16 cellular contexts compared by ENCODE assay signal in the genomic region with DNA sequence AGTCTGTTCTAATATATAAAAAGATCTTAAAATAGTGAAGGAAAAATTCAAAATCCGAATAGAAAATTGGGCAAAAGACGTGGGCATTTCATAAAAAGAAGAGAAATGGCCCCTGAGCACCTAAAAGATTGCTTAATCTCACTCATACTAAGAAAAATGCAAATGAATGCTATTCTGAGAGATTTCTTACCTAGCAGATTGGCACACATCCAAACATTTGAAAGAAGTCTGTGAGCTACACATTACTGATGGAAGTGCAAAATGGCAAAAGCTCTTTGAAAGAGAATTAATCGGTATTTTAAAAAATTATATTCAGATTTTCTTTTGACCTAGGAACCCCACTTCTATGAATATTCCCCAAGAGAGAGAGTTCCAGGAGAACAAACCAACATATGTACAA.
A peak's percentile ranks its signal among the peaks of the same experiment; 100 is the strongest.
DNase-seq lines count a peak whose midpoint lies in the region; ATAC-seq and TF ChIP-seq lines count a peak whose summit lies in the region.
"Had no signal": no experiment of that assay in that cellular context is flagged by ENCODE, and none has a peak within 500 bp of the region (broad histone marks: within the 10 kb centered on the region; RNA-seq: fewer than 3 reads in every experiment).

No MANE protein-coding gene starts in this region.

- H3K79me2 ChIP-seq in OCI-LY3 (ENCODE audit: low read length) (no peaks in the 10 kb centered on the region), neural cell (replicated peaks; ENCODE audit: insufficient read depth, low read length) (no peaks in the 10 kb centered on the region)

- H2AFZ ChIP-seq in OCI-LY3 (ENCODE audit: low read depth, low read length) (peak overlapping the region; percentile 25; the same call in 1 of the 2 replicates), neural cell (ENCODE audit: low read depth, low read length) (no peak overlapping the region)

- H3K4me2 ChIP-seq in OCI-LY3 (ENCODE audit: low read length) = peak overlapping the region; percentile 54
- H3K4me2 ChIP-seq in neural cell (ENCODE audit: low read length) = no peak overlapping the region
- H3K4me2 ChIP-seq: BLaER1 treated with 17β-estradiol and CSF1 and Interleukin-3, amounts not matched to agents 10 nM and 100 nM had no signal

- no peaks in the 10 kb centered on the region for H3K9me2 ChIP-seq in neural cell (ENCODE audit: insufficient read depth, low read length)

- H3K9ac ChIP-seq in OCI-LY3 (ENCODE audit: low read length) = peak overlapping the region; percentile 12; the same call in 1 of the 2 replicates
- no peak overlapping the region for H3K9ac ChIP-seq in neural cell (ENCODE audit: low read length)
- H3K9ac ChIP-seq: BLaER1 treated with 17β-estradiol and CSF1 and Interleukin-3, amounts not matched to agents 10 nM and 100 nM had no signal

- H3K4me1 Mint-ChIP-seq in T-cell = no peaks in the 10 kb centered on the region
- H3K4me1 Mint-ChIP-seq: CD4-positive, CD25-positive, alpha-beta regulatory T cell; H9 had no signal

- TF ChIP-seq RAD21 in neural cell (conservative IDR thresholded peaks at IDR 0.05) = no peak

- intact Hi-C loops in heart right ventricle (cut with DNase I) = no loop called here

- H3K27ac Mint-ChIP-seq in T-cell = no peak overlapping the region
- H3K27ac Mint-ChIP-seq: CD4-positive, CD25-positive, alpha-beta regulatory T cell; H9 had no signal

- H3K27me3 ChIP-seq in OCI-LY3 (ENCODE audit: low read depth, low read length) (no peaks in the 10 kb centered on the region), neural cell (ENCODE audit: insufficient read depth, low read depth, low read length) (no peaks in the 10 kb centered on the region), heart right ventricle (no peaks in the 10 kb centered on the region)
- H3K27me3 ChIP-seq: BLaER1 treated with 17β-estradiol and CSF1 and Interleukin-3, amounts not matched to agents 10 nM and 100 nM had no signal

- no peaks in the 10 kb centered on the region for H3K27me3 Mint-ChIP-seq in T-cell

- peaks cover 4% of the 10 kb centered on the region for H3K9me3 ChIP-seq in OCI-LY3 (ENCODE audit: insufficient read depth, low read length)
- no peaks in the 10 kb centered on the region for H3K9me3 ChIP-seq in neural cell (ENCODE audit: low read length)
- no peaks in the 10 kb centered on the region for H3K9me3 ChIP-seq in heart right ventricle

- H3K27ac ChIP-seq in OCI-LY3 (ENCODE audit: low read length) (peak overlapping the region; percentile 63), neural cell (ENCODE audit: low read length) (peak overlapping the region; percentile 30), heart right ventricle (no peak overlapping the region)
- H3K27ac ChIP-seq: BLaER1 treated with 17β-estradiol and CSF1 and Interleukin-3, amounts not matched to agents 10 nM and 100 nM had no signal

- POLR2A ChIA-PET in T-cell (lab: Charles Lee) = no interaction called here

- H3K36me3 ChIP-seq in OCI-LY3 (replicated peaks; ENCODE audit: low read depth, low read length) (peaks cover 4% of the 10 kb centered on the region), neural cell (ENCODE audit: insufficient read depth, low read length) (no peaks in the 10 kb centered on the region), heart right ventricle (no peaks in the 10 kb centered on the region)

- H3K36me3 Mint-ChIP-seq in T-cell = no peaks in the 10 kb centered on the region
- H3K36me3 Mint-ChIP-seq: CD4-positive, CD25-positive, alpha-beta regulatory T cell had no signal

- ATAC-seq in T-cell (replicated peaks in 1 of 4) (no peak), heart right ventricle (no peak)

- CTCF ChIA-PET in T-cell (lab: Charles Lee) = no interaction called here

- H3K4me1 ChIP-seq in OCI-LY3 (ENCODE audit: low read length) (peaks cover 12% of the 10 kb centered on the region), heart right ventricle (no peaks in the 10 kb centered on the region)
- H3K4me1 ChIP-seq: BLaER1 treated with 17β-estradiol and CSF1 and Interleukin-3, amounts not matched to agents 10 nM and 100 nM had no signal

- TF ChIP-seq CTCF in OCI-LY3 (IDR thresholded peaks at IDR 0.05; ENCODE audit: low read depth, low read length) = no peak
- TF ChIP-seq CTCF in neural cell (IDR thresholded peaks at IDR 0.05; ENCODE audit: poor library complexity, severe bottlenecking) = no peak
- no peak for TF ChIP-seq CTCF in heart right ventricle (IDR thresholded peaks at IDR 0.05)

- DNase-seq in NCI-H2171 treated with DMSO at 0.1 percent for 48 hours (lab: John Stamatoyannopoulos, UW) (peak; percentile 4), NCI-H2171 (lab: John Stamatoyannopoulos, UW) (no peak), NAMALWA (ENCODE audit: low spot score) (peak; percentile 19), T-cell (no peak), heart right ventricle (no peak), DMS79 (lab: John Stamatoyannopoulos, UW) (no peak)
- DNase-seq: ACHN; CD4-positive, CD25-positive, alpha-beta regulatory T cell; DMS79 treated with DMSO at 0.1 percent for 48 hours; EL; GDM1; GOT3; H9 had no signal

- H3K4me3 ChIP-seq in OCI-LY3 (ENCODE audit: low read length) (peak overlapping the region; percentile 27; the same call in 1 of the 2 replicates), neural cell (ENCODE audit: low read length) (no peak overlapping the region), heart right ventricle (no peak overlapping the region)
- H3K4me3 ChIP-seq: BLaER1 treated with 17β-estradiol and CSF1 and Interleukin-3, amounts not matched to agents 10 nM and 100 nM had no signal

- H3K4me3 Mint-ChIP-seq in T-cell = no peak overlapping the region
- H3K4me3 Mint-ChIP-seq: CD4-positive, CD25-positive, alpha-beta regulatory T cell; H9 had no signal

- H4K20me1 ChIP-seq in OCI-LY3 (ENCODE audit: insufficient read depth, low read length) (no peaks in the 10 kb centered on the region), neural cell (ENCODE audit: insufficient read depth) (no peaks in the 10 kb centered on the region)
- H4K20me1 ChIP-seq: BLaER1 treated with 17β-estradiol and CSF1 and Interleukin-3, amounts not matched to agents 10 nM and 100 nM had no signal

- TF ChIP-seq EP300 in neural cell (conservative IDR thresholded peaks at IDR 0.05; ENCODE audit: poor library complexity, severe bottlenecking) = no peak

- 75 to 80% methylated on average over 3 of the region's 3 CpGs for WGBS in heart right ventricle, 2 donors

- peaks cover 0 to 17% (median 3%) of the 10 kb centered on the region in 3 donors for H3K9me3 Mint-ChIP-seq in T-cell
- H3K9me3 Mint-ChIP-seq: H9 had no signal

- no peaks in the 10 kb centered on the region for H3F3A ChIP-seq in neural cell (ENCODE audit: insufficient read depth, low read length, poor library complexity, severe bottlenecking)

TF ChIP-seq in neural cell, 6 proteins besides CTCF, POLR2A, EP300 and RAD21:
- TF ChIP-seq MXI1 (conservative IDR thresholded peaks at IDR 0.05; ENCODE audit: poor library complexity, severe bottlenecking) (no peak), SMC3 (conservative IDR thresholded peaks at IDR 0.05; ENCODE audit: poor library complexity) (no peak), EZH2 (IDR thresholded peaks at IDR 0.05; ENCODE audit: borderline replicate concordance, insufficient read depth, low read length, poor library complexity, severe bottlenecking) (no peak), TAF1 (IDR thresholded peaks at IDR 0.05; ENCODE audit: low read depth) (no peak), POLR2AphosphoS5 (IDR thresholded peaks at IDR 0.05) (no peak)
- TF ChIP-seq, protein P1, sequence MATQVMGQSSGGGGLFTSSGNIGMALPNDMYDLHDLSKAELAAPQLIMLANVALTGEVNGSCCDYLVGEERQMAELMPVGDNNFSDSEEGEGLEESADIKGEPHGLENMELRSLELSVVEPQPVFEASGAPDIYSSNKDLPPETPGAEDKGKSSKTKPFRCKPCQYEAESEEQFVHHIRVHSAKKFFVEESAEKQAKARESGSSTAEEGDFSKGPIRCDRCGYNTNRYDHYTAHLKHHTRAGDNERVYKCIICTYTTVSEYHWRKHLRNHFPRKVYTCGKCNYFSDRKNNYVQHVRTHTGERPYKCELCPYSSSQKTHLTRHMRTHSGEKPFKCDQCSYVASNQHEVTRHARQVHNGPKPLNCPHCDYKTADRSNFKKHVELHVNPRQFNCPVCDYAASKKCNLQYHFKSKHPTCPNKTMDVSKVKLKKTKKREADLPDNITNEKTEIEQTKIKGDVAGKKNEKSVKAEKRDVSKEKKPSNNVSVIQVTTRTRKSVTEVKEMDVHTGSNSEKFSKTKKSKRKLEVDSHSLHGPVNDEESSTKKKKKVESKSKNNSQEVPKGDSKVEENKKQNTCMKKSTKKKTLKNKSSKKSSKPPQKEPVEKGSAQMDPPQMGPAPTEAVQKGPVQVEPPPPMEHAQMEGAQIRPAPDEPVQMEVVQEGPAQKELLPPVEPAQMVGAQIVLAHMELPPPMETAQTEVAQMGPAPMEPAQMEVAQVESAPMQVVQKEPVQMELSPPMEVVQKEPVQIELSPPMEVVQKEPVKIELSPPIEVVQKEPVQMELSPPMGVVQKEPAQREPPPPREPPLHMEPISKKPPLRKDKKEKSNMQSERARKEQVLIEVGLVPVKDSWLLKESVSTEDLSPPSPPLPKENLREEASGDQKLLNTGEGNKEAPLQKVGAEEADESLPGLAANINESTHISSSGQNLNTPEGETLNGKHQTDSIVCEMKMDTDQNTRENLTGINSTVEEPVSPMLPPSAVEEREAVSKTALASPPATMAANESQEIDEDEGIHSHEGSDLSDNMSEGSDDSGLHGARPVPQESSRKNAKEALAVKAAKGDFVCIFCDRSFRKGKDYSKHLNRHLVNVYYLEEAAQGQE (IDR thresholded peaks at IDR 0.05; ENCODE audit: borderline replicate concordance) = no peak

Comparison
In these comparisons a context has a peak if more than half of its experiments do, and no peak if none do; other contexts are left out.
1. DNase-seq: peak in NCI-H2171 treated with DMSO at 0.1 percent for 48 hours (single experiment) and NAMALWA (single experiment); none in NCI-H2171 (single experiment), T-cell (0 of 34), heart right ventricle (0 of 2) and DMS79 (single experiment).
2. H3K27ac ChIP-seq: peak in OCI-LY3 (single experiment) and neural cell (single experiment); none in heart right ventricle (0 of 10).